13 cellular contexts compared by ENCODE assay signal in genomic region chr2:237073552-237073951, GRCh38. TPM values are rescaled to one million over a fixed set of nuclear protein-coding genes. Genes with fewer than 3 reads are reported as not detected.
DNase-seq lines count a peak whose midpoint lies in the region; ATAC-seq and TF ChIP-seq lines count a peak whose summit lies in the region.
"Had no signal": no experiment of that assay in that cellular context is flagged by ENCODE, and none has a peak within 500 bp of the region (broad histone marks: within the 10 kb centered on the region; RNA-seq: fewer than 3 reads in every experiment).

No MANE protein-coding gene starts in this region.

- H3K27ac ChIP-seq in AG04450 (ENCODE audit: low read depth, low read length) = peak overlapping the region; percentile 90
- H3K27ac ChIP-seq in PC-9 = no peak overlapping the region
- H3K27ac ChIP-seq in left lung = peak overlapping the region; percentile 21 to 50
- H3K27ac ChIP-seq: cardiac muscle cell had no signal

- H3F3A ChIP-seq in PC-9 (ENCODE audit: insufficient read depth, low read depth) = peaks cover 16% of the 10 kb centered on the region; the same call in 1 of the 2 replicates

- intact Hi-C loops in PC-9 (cut with micrococcal nuclease; ENCODE audit: unreplicated experiment) = loop anchor here (5.0 kb wide), 1 partner anchor 891 kb away; no protein-coding TSS in a partner anchor
- intact Hi-C loops in left lung (cut with DNase I) = no loop called here

- no peaks in the 10 kb centered on the region for H3K9me2 ChIP-seq in PC-9 (ENCODE audit: insufficient read depth)

- peak; percentile 59 for ATAC-seq in left lung
- ATAC-seq: activated CD4-positive, alpha-beta T cell treated with anti-CD3 and anti-CD28 coated beads for 36 hours; esophagus mucosa had no signal

- H3K27me3 ChIP-seq in AG04450 (ENCODE audit: control insufficient read depth, insufficient read depth, low read length) = no peaks in the 10 kb centered on the region
- 0 out of 2 replicates have a peak, but pooled peaks cover 8% of the 10 kb centered on the region for H3K27me3 ChIP-seq in PC-9 (ENCODE audit: insufficient read depth, low read depth)
- no peaks in the 10 kb centered on the region for H3K27me3 ChIP-seq in left lung
- H3K27me3 ChIP-seq: cardiac muscle cell had no signal

- no peak for TF ChIP-seq CTCF in AG04450 (IDR thresholded peaks at IDR 0.05; ENCODE audit: low read depth, low read length)
- no peak for TF ChIP-seq CTCF in PC-9 (conservative IDR thresholded peaks at IDR 0.05)
- TF ChIP-seq CTCF in epithelial cell of esophagus (IDR thresholded peaks at IDR 0.05; ENCODE audit: insufficient read depth, low read depth, low read length, missing control alignments) = no peak
- no peak for TF ChIP-seq CTCF in left lung (IDR thresholded peaks at IDR 0.05)

- no peaks in the 10 kb centered on the region for H4K20me1 ChIP-seq in PC-9 (ENCODE audit: insufficient read depth)

- POLR2A ChIA-PET in AG04450 (lab: Yijun Ruan, JAX) = interaction anchor here (1.7 kb wide), 1 partner anchor 12 kb away, joined by 7 read pairs; no protein-coding TSS in a partner anchor
- POLR2A ChIA-PET in PC-9 (lab: Charles Lee; ENCODE audit: unreplicated experiment) = interaction anchor here (0.5 kb wide), 1 partner anchor 357 kb away, joined by 10 read pairs; no protein-coding TSS in a partner anchor

- H3K4me3 ChIP-seq in AG04450 (ENCODE audit: low read depth, low read length) (no peak overlapping the region), PC-9 (no peak overlapping the region), epithelial cell of esophagus (ENCODE audit: low read length) (no peak overlapping the region), left lung (no peak overlapping the region)
- H3K4me3 ChIP-seq: cardiac muscle cell had no signal

- H3K4me1 ChIP-seq in PC-9 (replicated peaks; ENCODE audit: insufficient read depth) (peaks cover 22% of the 10 kb centered on the region), left lung (peaks cover 5 to 26% of the 10 kb centered on the region in 2 donors)

- H3K36me3 ChIP-seq in PC-9 (ENCODE audit: low read depth) = no peaks in the 10 kb centered on the region
- no peaks in the 10 kb centered on the region for H3K36me3 ChIP-seq in left lung
- H3K36me3 ChIP-seq: cardiac muscle cell had no signal

- BruUV-seq in PC-9 (replicated peaks; lab: Mats Ljungman, UMichigan) = no TSS peak

- CTCF ChIA-PET in AG04450 (lab: Charles Lee) (interaction anchor here (0.6 to 2.7 kb wide), 6 partner anchors 11 to 1307 kb away, joined by 3 to 10 read pairs (median 4); partner anchors contain the start of gene COPS8), PC-9 (lab: Charles Lee) (interaction anchor here (0.5 to 0.6 kb wide), 2 partner anchors 332 to 406 kb away, joined by 3 to 5 read pairs; no protein-coding TSS in a partner anchor)

- no peak overlapping the region for H2AFZ ChIP-seq in PC-9

- H3K79me2 ChIP-seq in PC-9 (ENCODE audit: low read depth) = no peaks in the 10 kb centered on the region

- DNase-seq in AG04450 (ENCODE audit: low read depth, low spot score) (peak; percentile 82), PC-9 (peak in 1 of 2 experiments; percentile 64), epithelial cell of esophagus (ENCODE audit: low read depth) (peak; percentile 78), left lung (no peak), NOMO-1 treated with dmso at 0.1 percent for 144 hours (lab: John Stamatoyannopoulos, UW; ENCODE audit: unreplicated experiment) (no peak), DMS53 treated with DMSO at 0.1 percent for 48 hours (lab: John Stamatoyannopoulos, UW; ENCODE audit: unreplicated experiment) (no peak), middle frontal gyrus (ENCODE audit: extremely low spot score, low spot score) (no peak), DMS153 (lab: John Stamatoyannopoulos, UW) (no peak)
- DNase-seq: activated CD4-positive, alpha-beta T cell treated with anti-CD3 and anti-CD28 coated beads for 36 hours; DND-41; NCI-H2081 had no signal

- peaks cover 5% of the 10 kb centered on the region; the same call in 1 of the 2 replicates for H3K9me3 ChIP-seq in AG04450 (ENCODE audit: control insufficient read depth, insufficient read depth, low read length)
- H3K9me3 ChIP-seq in PC-9 (ENCODE audit: insufficient read depth, low read depth) = peaks cover 3% of the 10 kb centered on the region; the same call in 1 of the 2 replicates
- H3K9me3 ChIP-seq in left lung = no peaks in the 10 kb centered on the region

- peak overlapping the region; percentile 4; the same call in 1 of the 2 replicates for H3K4me2 ChIP-seq in PC-9

RNA-seq across cellular contexts. Expression of gene COPS8, which starts 12.1 kb away (rescaled TPM):
- 94.6 and 139 TPM in 2 replicates for polyA plus RNA-seq in AG04450 (2011; rRNA removed)
- polyA minus RNA-seq in AG04450 (2011; rRNA and poly(A)+ RNA removed) = 20.6 and 28.8 TPM in 2 replicates
- total RNA-seq in PC-9 (2021) (57.6 and 64.7 TPM in 2 replicates), left lung (10 to 100 TPM; 44.4 to 47.2 TPM)

Comparison
In these comparisons a context has a peak if more than half of its experiments do, and no peak if none do; other contexts are left out.
1. DNase-seq: peak in AG04450 (single experiment) and epithelial cell of esophagus (single experiment); none in left lung (0 of 2), NOMO-1 treated with dmso at 0.1 percent for 144 hours (single experiment), DMS53 treated with DMSO at 0.1 percent for 48 hours (single experiment), middle frontal gyrus (single experiment) and DMS153 (single experiment).